In the genomic region with DNA sequence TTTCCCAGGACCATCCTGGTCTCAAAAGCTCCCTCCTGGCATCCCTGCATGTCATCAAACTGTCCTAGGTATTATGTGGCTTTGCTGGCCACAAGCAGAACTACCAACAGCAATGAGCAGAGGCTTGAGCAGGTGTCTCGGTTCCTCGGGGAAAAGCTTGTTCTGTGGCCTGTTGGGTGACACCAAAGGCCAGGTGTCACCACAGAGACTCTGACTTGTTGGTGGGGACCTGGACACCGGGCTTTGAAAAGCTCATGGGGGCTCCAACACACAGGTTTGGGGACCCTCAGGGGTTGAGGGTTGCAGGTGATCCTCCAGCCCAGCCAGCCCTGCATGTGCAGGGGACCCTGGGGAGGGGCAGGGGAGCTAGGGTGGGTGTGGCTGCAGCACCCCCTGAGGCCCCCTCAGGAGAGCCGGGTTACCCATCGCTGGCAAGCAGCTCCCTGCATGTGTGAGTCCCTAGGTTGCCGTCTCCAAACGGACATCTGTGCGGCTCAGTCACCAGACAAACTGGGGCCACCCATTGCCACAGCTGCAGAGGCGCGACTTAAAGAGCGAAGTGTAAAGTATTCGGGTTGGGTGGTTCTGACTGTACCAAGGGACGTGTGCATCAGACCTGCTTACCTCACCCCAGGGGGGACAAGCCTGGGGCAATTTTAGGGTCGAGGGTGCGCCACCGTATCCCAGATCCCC, we compare ENCODE assay signal across 23 cellular contexts.
"Had no signal": no experiment of that assay in that cellular context is flagged by ENCODE, and none has a peak within 500 bp of the region (broad histone marks: within the 10 kb centered on the region; RNA-seq: fewer than 3 reads in every experiment).

No MANE protein-coding gene starts in this region.

- H3K27ac Mint-ChIP-seq: activated CD4-positive, alpha-beta memory T cell treated with anti-CD3 and anti-CD28 coated beads, Interleukin-2, amount 10 ng/mL, durations not matched to agents 7 days and 5 days; activated CD8-positive, alpha-beta memory T cell treated with anti-CD3 and anti-CD28 coated beads, Interleukin-2, amount 10 ng/mL, durations not matched to agents 7 days and 5 days; activated T-helper 2 cell treated with anti-CD3 and anti-CD28 coated beads, Interferon-gamma antibody, Interleukin-2, Interleukin-4, amounts not matched to agents 10 μg/mL and 5 μg/mL and 100 μg/mL, durations not matched to agents 14 hours and 24 hours and 36 hours; T-cell had no signal

- H3K27ac ChIP-seq: dorsolateral prefrontal cortex, foreskin keratinocyte, pancreas, right lobe of liver, tibial artery had no signal

- H3K9me3 ChIP-seq: pancreas, right lobe of liver, tibial artery had no signal

- H3K9me3 Mint-ChIP-seq: activated CD4-positive, alpha-beta memory T cell treated with anti-CD3 and anti-CD28 coated beads, Interleukin-2, amount 10 ng/mL, durations not matched to agents 7 days and 5 days; activated naive CD8-positive, alpha-beta T cell treated with anti-CD3 and anti-CD28 coated beads, Interleukin-2, amount 10 ng/mL, durations not matched to agents 7 days and 5 days; activated T-helper 2 cell treated with anti-CD3 and anti-CD28 coated beads, Interferon-gamma antibody, Interleukin-2, Interleukin-4, amounts not matched to agents 10 μg/mL and 5 μg/mL and 100 μg/mL, durations not matched to agents 14 hours and 24 hours and 36 hours; T-cell had no signal

- H3K4me1 ChIP-seq: pancreas, right lobe of liver, tibial artery had no signal

- DNase-seq: activated CD4-positive, alpha-beta memory T cell treated with anti-CD3 and anti-CD28 coated beads, Interleukin-2, amount 10 ng/mL, durations not matched to agents 7 days and 5 days; activated CD4-positive, alpha-beta T cell treated with anti-CD3 and anti-CD28 coated beads for 4 hours; activated CD8-positive, alpha-beta memory T cell treated with anti-CD3 and anti-CD28 coated beads, Interleukin-2, amount 10 ng/mL, durations not matched to agents 7 days and 5 days; activated naive CD4-positive, alpha-beta T cell treated with Interleukin-2 at 50 U/mL for 16 hours; activated naive CD8-positive, alpha-beta T cell treated with anti-CD3 and anti-CD28 coated beads, Interleukin-2, amount 10 ng/mL, durations not matched to agents 7 days and 5 days; activated T-cell treated with anti-CD3 and anti-CD28 coated beads, Interleukin-2, amount 50 U/mL, for 1 hour; amygdala; caudate nucleus; foreskin keratinocyte; hypothalamus; kidney; midbrain; right lobe of liver; stimulated activated naive CD4-positive, alpha-beta T cell; substantia nigra; T-cell; tibial artery had no signal

- H3K4me3 Mint-ChIP-seq: activated CD4-positive, alpha-beta memory T cell treated with anti-CD3 and anti-CD28 coated beads, Interleukin-2, amount 10 ng/mL, durations not matched to agents 7 days and 5 days; activated CD8-positive, alpha-beta memory T cell treated with anti-CD3 and anti-CD28 coated beads, Interleukin-2, amount 10 ng/mL, durations not matched to agents 7 days and 5 days; activated naive CD8-positive, alpha-beta T cell treated with anti-CD3 and anti-CD28 coated beads, Interleukin-2, amount 10 ng/mL, durations not matched to agents 7 days and 5 days; T-cell; WTC11 had no signal

- H3K36me3 Mint-ChIP-seq: activated CD8-positive, alpha-beta memory T cell treated with anti-CD3 and anti-CD28 coated beads, Interleukin-2, amount 10 ng/mL, durations not matched to agents 7 days and 5 days; activated naive CD8-positive, alpha-beta T cell treated with anti-CD3 and anti-CD28 coated beads, Interleukin-2, amount 10 ng/mL, durations not matched to agents 7 days and 5 days; T-cell; WTC11 had no signal

- ATAC-seq: activated CD8-positive, alpha-beta memory T cell treated with anti-CD3 and anti-CD28 coated beads, Interleukin-2, amount 10 ng/mL, durations not matched to agents 7 days and 5 days; left lobe of liver; pancreas; right lobe of liver; T-cell; WTC11 had no signal

- H3K4me1 Mint-ChIP-seq: T-cell had no signal

- H3K27me3 Mint-ChIP-seq: activated CD4-positive, alpha-beta memory T cell treated with anti-CD3 and anti-CD28 coated beads, Interleukin-2, amount 10 ng/mL, durations not matched to agents 7 days and 5 days; activated CD8-positive, alpha-beta memory T cell treated with anti-CD3 and anti-CD28 coated beads, Interleukin-2, amount 10 ng/mL, durations not matched to agents 7 days and 5 days; activated naive CD8-positive, alpha-beta T cell treated with anti-CD3 and anti-CD28 coated beads, Interleukin-2, amount 10 ng/mL, durations not matched to agents 7 days and 5 days; T-cell had no signal

- H3K27me3 ChIP-seq: dorsolateral prefrontal cortex, foreskin keratinocyte, pancreas, right lobe of liver, tibial artery had no signal

- H3K4me3 ChIP-seq: dorsolateral prefrontal cortex, lung, pancreas, right lobe of liver, tibial artery had no signal

- H3K36me3 ChIP-seq: pancreas, right lobe of liver, tibial artery had no signal
